Comparison of ENCODE assay signal across 1 cellular context in genomic region chr19:40119380-40119779, GRCh38.
TF ChIP-seq lines count a peak whose summit lies in the region.

No MANE protein-coding gene starts in this region.

TF ChIP-seq in HepG2, 621 proteins besides CTCF, POLR2A, EP300 and RAD21 (continued from another document and continues in another):
- TF ChIP-seq ZGPAT (CRISPR knock-in tag; IDR thresholded peaks at IDR 0.05) (peak; percentile 35; the same call in 1 of the 2 replicates), KDM6A (CRISPR knock-in tag; IDR thresholded peaks at IDR 0.05; ENCODE audit: low read depth) (no peak), ZNF768 (CRISPR knock-in tag; IDR thresholded peaks at IDR 0.05) (no peak), MZF1 (CRISPR knock-in tag; IDR thresholded peaks at IDR 0.05; ENCODE audit: borderline replicate concordance) (no peak), ZNF224 (CRISPR knock-in tag; IDR thresholded peaks at IDR 0.05) (no peak), ZNF350 (CRISPR knock-in tag; IDR thresholded peaks at IDR 0.05; ENCODE audit: borderline replicate concordance, low read depth) (no peak), PPARG (CRISPR knock-in tag; conservative IDR thresholded peaks at IDR 0.05) (peak; percentile 57; the same call in 1 of the 2 replicates), DMTF1 (CRISPR knock-in tag; IDR thresholded peaks at IDR 0.05) (no peak), ZNF33B (CRISPR knock-in tag; IDR thresholded peaks at IDR 0.05) (no peak), BATF2 (CRISPR knock-in tag; IDR thresholded peaks at IDR 0.05) (no peak), ZNF605 (CRISPR knock-in tag; IDR thresholded peaks at IDR 0.05) (no peak), GATAD1 (CRISPR knock-in tag; IDR thresholded peaks at IDR 0.05) (no peak), ZNF367 (CRISPR knock-in tag; IDR thresholded peaks at IDR 0.05; ENCODE audit: borderline replicate concordance) (no peak), ZNF883 (CRISPR knock-in tag; IDR thresholded peaks at IDR 0.05; ENCODE audit: not compliant biosample characterization) (no peak), ZNF329 (CRISPR knock-in tag; IDR thresholded peaks at IDR 0.05; ENCODE audit: low read depth) (no peak), TRAFD1 (CRISPR knock-in tag; IDR thresholded peaks at IDR 0.05; ENCODE audit: borderline replicate concordance) (no peak), ZNF670 (CRISPR knock-in tag; IDR thresholded peaks at IDR 0.05; ENCODE audit: borderline replicate concordance) (no peak), NCOR1 (IDR thresholded peaks at IDR 0.05; ENCODE audit: borderline replicate concordance, low read length) (peak; percentile 41; the same call in 1 of the 2 replicates), RXRA (CRISPR knock-in tag; IDR thresholded peaks at IDR 0.05) (no peak; the same call in 1 of the 2 replicates), MED1 (CRISPR knock-in tag; IDR thresholded peaks at IDR 0.05) (peak; percentile 36; the same call in 1 of the 2 replicates), ZNF17 (CRISPR knock-in tag; IDR thresholded peaks at IDR 0.05) (no peak), MLX (CRISPR knock-in tag; IDR thresholded peaks at IDR 0.05) (no peak), ZNF263 (CRISPR knock-in tag; IDR thresholded peaks at IDR 0.05) (0 out of 2 replicates have a peak, but pooled peaks have one; percentile 23), ELK4 (CRISPR knock-in tag; IDR thresholded peaks at IDR 0.05; ENCODE audit: borderline replicate concordance) (no peak), IKZF4 (CRISPR knock-in tag; IDR thresholded peaks at IDR 0.05; ENCODE audit: borderline replicate concordance, low read depth, not compliant biosample characterization) (no peak), TAF15 (IDR thresholded peaks at IDR 0.05; ENCODE audit: low read depth, low read length, poor library complexity, severe bottlenecking) (no peak), DNMT3B (CRISPR knock-in tag; conservative IDR thresholded peaks at IDR 0.05) (no peak), RAD51 (IDR thresholded peaks at IDR 0.05; ENCODE audit: borderline replicate concordance) (no peak), SKI (IDR thresholded peaks at IDR 0.05; ENCODE audit: partially characterized antibody) (no peak), SP4 (CRISPR knock-in tag; IDR thresholded peaks at IDR 0.05) (no peak), ZMYM4 (CRISPR knock-in tag; IDR thresholded peaks at IDR 0.05) (no peak), PBX3 (CRISPR knock-in tag; IDR thresholded peaks at IDR 0.05; ENCODE audit: borderline replicate concordance) (no peak), ZNF577 (CRISPR knock-in tag; IDR thresholded peaks at IDR 0.05; ENCODE audit: borderline replicate concordance, low read depth) (no peak), HOXD1 (CRISPR knock-in tag; IDR thresholded peaks at IDR 0.05) (no peak), ZNF691 (CRISPR knock-in tag; IDR thresholded peaks at IDR 0.05; ENCODE audit: borderline replicate concordance, low read depth) (no peak), PLRG1 (conservative IDR thresholded peaks at IDR 0.05) (no peak), ZNF740 (CRISPR knock-in tag; IDR thresholded peaks at IDR 0.05) (no peak), ZNF772 (CRISPR knock-in tag; IDR thresholded peaks at IDR 0.05) (no peak), MTA1 (CRISPR knock-in tag; IDR thresholded peaks at IDR 0.05; ENCODE audit: borderline replicate concordance) (no peak), CERS6 (CRISPR knock-in tag; IDR thresholded peaks at IDR 0.05) (no peak), PHF8 (CRISPR knock-in tag; IDR thresholded peaks at IDR 0.05) (no peak), ZNF703 (CRISPR knock-in tag; IDR thresholded peaks at IDR 0.05; ENCODE audit: borderline replicate concordance) (no peak), SNAI1 (CRISPR knock-in tag; IDR thresholded peaks at IDR 0.05; ENCODE audit: borderline replicate concordance) (no peak), ZNF652 (CRISPR knock-in tag; IDR thresholded peaks at IDR 0.05; ENCODE audit: borderline replicate concordance, low read depth) (no peak), BORCS8-MEF2B (CRISPR knock-in tag; IDR thresholded peaks at IDR 0.05) (no peak), ZBTB43 (CRISPR knock-in tag; conservative IDR thresholded peaks at IDR 0.05) (no peak; the same call in 1 of the 2 replicates), ZNF615 (CRISPR knock-in tag; IDR thresholded peaks at IDR 0.05; ENCODE audit: borderline replicate concordance) (no peak), FOXO4 (CRISPR knock-in tag; conservative IDR thresholded peaks at IDR 0.05) (no peak), ARID3A (IDR thresholded peaks at IDR 0.05; ENCODE audit: low read depth, low read length) (0 out of 2 replicates have a peak, but pooled peaks have one; percentile 7)
